ENCODE assay signal across 1 cellular context in genomic region chr17:38449364-38449763, GRCh38.
A peak's percentile ranks its signal among the peaks of the same experiment; 100 is the strongest.
TF ChIP-seq lines count a peak whose summit lies in the region.

No MANE protein-coding gene starts in this region.

TF ChIP-seq in GM12878, 131 proteins besides CTCF, POLR2A, EP300 and RAD21:
- no peak for TF ChIP-seq E4F1 (IDR thresholded peaks at IDR 0.05; ENCODE audit: borderline replicate concordance, partially characterized antibody)
- no peak for TF ChIP-seq JUNB (IDR thresholded peaks at IDR 0.05)
- no peak for TF ChIP-seq CEBPZ (IDR thresholded peaks at IDR 0.05; ENCODE audit: low read depth, low read length)
- TF ChIP-seq PAX5 (IDR thresholded peaks at IDR 0.05; ENCODE audit: borderline replicate concordance, low read depth, low read length) = no peak
- TF ChIP-seq BCL3 (IDR thresholded peaks at IDR 0.05; ENCODE audit: borderline replicate concordance, insufficient read depth, low read depth, low read length, poor library complexity, severe bottlenecking) = peak; percentile 52
- no peak for TF ChIP-seq HDAC2 (IDR thresholded peaks at IDR 0.05)
- TF ChIP-seq CBFB (IDR thresholded peaks at IDR 0.05; ENCODE audit: low read depth) = no peak
